1 cellular context compared by ENCODE assay signal in the genomic region with DNA sequence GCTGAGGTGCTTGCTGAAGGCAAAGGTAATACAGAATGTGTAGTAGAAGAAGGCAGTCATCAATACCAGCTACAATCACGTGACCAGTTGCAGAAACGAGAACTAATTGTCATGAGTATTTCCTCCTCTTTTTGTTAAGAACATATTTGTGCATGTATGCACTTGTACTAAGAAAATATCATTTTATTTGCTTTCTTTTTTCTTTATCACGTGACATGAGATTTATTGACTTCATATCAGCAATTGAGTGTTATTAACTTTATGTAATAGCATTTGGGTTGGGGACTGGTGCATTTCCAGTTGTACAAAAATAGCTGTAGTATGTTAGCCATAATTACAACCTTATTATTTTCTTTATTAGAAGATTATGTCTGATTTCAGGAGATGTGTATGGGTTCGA.
TF ChIP-seq lines count a peak whose summit lies in the region.

No MANE protein-coding gene starts in this region.

TF ChIP-seq in HepG2, 621 proteins besides CTCF, POLR2A, EP300 and RAD21 (continued from another document):
- TF ChIP-seq MTERF4 (CRISPR knock-in tag; IDR thresholded peaks at IDR 0.05) (no peak), NR2F1 (CRISPR knock-in tag; IDR thresholded peaks at IDR 0.05) (no peak), RAD51 (IDR thresholded peaks at IDR 0.05; ENCODE audit: borderline replicate concordance) (peak; percentile 66)
